23 cellular contexts compared by ENCODE assay signal in the genomic region with DNA sequence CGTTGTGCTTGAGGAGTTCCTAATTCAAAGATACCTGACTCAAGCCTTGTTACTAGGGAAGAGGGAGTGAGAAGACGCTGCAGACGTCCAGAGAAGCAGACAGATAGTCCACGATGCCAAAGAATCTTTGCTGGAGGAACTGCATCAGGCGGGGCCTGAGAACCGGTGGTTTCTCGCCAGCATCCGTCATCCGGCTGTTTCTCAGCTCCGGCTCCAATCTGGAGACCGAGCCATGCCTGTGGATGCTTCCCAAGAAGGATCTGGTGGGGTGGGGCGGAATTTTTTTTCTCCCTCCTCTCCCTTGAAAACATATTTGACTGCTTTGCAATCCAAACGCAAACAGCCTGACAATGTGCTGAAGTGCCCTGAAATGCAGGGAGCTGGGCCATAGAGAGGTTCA.
DNase-seq lines count a peak whose midpoint lies in the region; ATAC-seq and TF ChIP-seq lines count a peak whose summit lies in the region.
"Had no signal": no experiment of that assay in that cellular context is flagged by ENCODE, and none has a peak within 500 bp of the region (broad histone marks: within the 10 kb centered on the region; RNA-seq: fewer than 3 reads in every experiment).

No MANE protein-coding gene starts in this region.

- H3K27me3 Mint-ChIP-seq in MCF 10A (ENCODE audit: insufficient read depth, unreplicated experiment): no peaks in the 10 kb centered on the region
- H3K27me3 Mint-ChIP-seq: IgD-negative memory B cell had no signal

- POLR2A ChIA-PET in MCF 10A (lab: Yijun Ruan, JAX): interaction anchor here (0.6 kb wide), 1 partner anchor 15 kb away, joined by 4 read pairs; no protein-coding TSS in a partner anchor

- H3K27me3 ChIP-seq in heart right ventricle: no peaks in the 10 kb centered on the region
- H3K27me3 ChIP-seq: Peyer's patch had no signal

- 63 to 67% methylated on average over 13 of the region's 13 CpGs for WGBS in heart right ventricle, 2 donors

- H3K9me3 Mint-ChIP-seq in MCF 10A (ENCODE audit: unreplicated experiment): peaks cover 41% of the 10 kb centered on the region

- no peaks in the 10 kb centered on the region for H3K36me3 ChIP-seq in heart right ventricle
- H3K36me3 ChIP-seq: Peyer's patch had no signal

- H3K27ac Mint-ChIP-seq in MCF 10A (ENCODE audit: low read depth, unreplicated experiment): no peak overlapping the region
- H3K27ac Mint-ChIP-seq: CD14-positive monocyte, HFFc6, IgD-negative memory B cell had no signal

- H3K4me1 ChIP-seq in heart right ventricle: no peaks in the 10 kb centered on the region
- H3K4me1 ChIP-seq: Peyer's patch had no signal

- H3K4me3 ChIP-seq in heart right ventricle: no peak overlapping the region
- H3K4me3 ChIP-seq: Peyer's patch had no signal

- H3K36me3 Mint-ChIP-seq in MCF 10A (ENCODE audit: insufficient read depth, unreplicated experiment): peaks cover 8% of the 10 kb centered on the region
- H3K36me3 Mint-ChIP-seq: CD14-positive monocyte, IgD-negative memory B cell had no signal

- H3K4me1 Mint-ChIP-seq in MCF 10A (ENCODE audit: insufficient read depth, unreplicated experiment): no peaks in the 10 kb centered on the region
- H3K4me1 Mint-ChIP-seq: CD14-positive monocyte, IgD-negative memory B cell had no signal

- no peak for TF ChIP-seq CTCF in heart right ventricle (IDR thresholded peaks at IDR 0.05)
- TF ChIP-seq CTCF in MCF 10A (IDR thresholded peaks at IDR 0.05; ENCODE audit: unreplicated experiment): no peak

- BruUV-seq in MCF 10A (replicated peaks; lab: Mats Ljungman, UMichigan): no TSS peak

- DNase-seq in anterior cingulate cortex (lab: John Stamatoyannopoulos, UW) (peak in 40 of 58 donors; percentile 3 to 63 (median 23)), heart right ventricle (peak; percentile 25 to 27), occipital lobe (lab: John Stamatoyannopoulos, UW) (peak; percentile 18), MCF 10A (ENCODE audit: unreplicated experiment) (no peak), NCI-H2107 (lab: John Stamatoyannopoulos, UW) (no peak), DMS53 (lab: John Stamatoyannopoulos, UW) (no peak)
- DNase-seq in effector CD4-positive, alpha-beta T cell: no peak
- DNase-seq: ACHN; AML-193; DMS79 treated with DMSO at 0.1 percent for 48 hours; H7; HFFc6; Karpas-422; MM.1S; NCI-H1092; NCI-H146; NCI-H2029 treated with DMSO at 0.1 percent for 48 hours; NCI-H2171 treated with DMSO at 0.1 percent for 48 hours; NCI-H446 treated with DMSO at 0.1 percent for 48 hours; NK-92 treated with Interleukin-12 subunit alpha and Interleukin-12 subunit beta, amount 100 ng/mL, for 24 hours; Peyer's patch had no signal

- CTCF ChIA-PET in MCF 10A (lab: Yijun Ruan, JAX): no interaction called here

- H3K9me3 ChIP-seq in heart right ventricle: peaks cover 0 to 41% (median 18%) of the 10 kb centered on the region in 11 donors

- H3K27ac ChIP-seq in heart right ventricle: no peak overlapping the region
- H3K27ac ChIP-seq: Peyer's patch had no signal

- peak in 6 of 8 donors; percentile 39 to 70 (median 59) for ATAC-seq in heart right ventricle

- H3K4me3 Mint-ChIP-seq in MCF 10A (ENCODE audit: unreplicated experiment): no peak overlapping the region
- H3K4me3 Mint-ChIP-seq: CD14-positive monocyte, HFFc6, IgD-negative memory B cell had no signal

- intact Hi-C loops in heart right ventricle (cut with DNase I): no loop called here
- intact Hi-C loops in MCF 10A (cut with micrococcal nuclease): no loop called here

Comparison
In these comparisons a context has a peak if more than half of its experiments do, and no peak if none do; other contexts are left out.
1. DNase-seq: peak in anterior cingulate cortex (40 of 58), heart right ventricle (2 of 2) and occipital lobe (single experiment); none in effector CD4-positive, alpha-beta T cell (single experiment), MCF 10A (single experiment), NCI-H2107 (single experiment) and DMS53 (single experiment).